ENCODE assay signal across 8 cellular contexts in the genomic region with DNA sequence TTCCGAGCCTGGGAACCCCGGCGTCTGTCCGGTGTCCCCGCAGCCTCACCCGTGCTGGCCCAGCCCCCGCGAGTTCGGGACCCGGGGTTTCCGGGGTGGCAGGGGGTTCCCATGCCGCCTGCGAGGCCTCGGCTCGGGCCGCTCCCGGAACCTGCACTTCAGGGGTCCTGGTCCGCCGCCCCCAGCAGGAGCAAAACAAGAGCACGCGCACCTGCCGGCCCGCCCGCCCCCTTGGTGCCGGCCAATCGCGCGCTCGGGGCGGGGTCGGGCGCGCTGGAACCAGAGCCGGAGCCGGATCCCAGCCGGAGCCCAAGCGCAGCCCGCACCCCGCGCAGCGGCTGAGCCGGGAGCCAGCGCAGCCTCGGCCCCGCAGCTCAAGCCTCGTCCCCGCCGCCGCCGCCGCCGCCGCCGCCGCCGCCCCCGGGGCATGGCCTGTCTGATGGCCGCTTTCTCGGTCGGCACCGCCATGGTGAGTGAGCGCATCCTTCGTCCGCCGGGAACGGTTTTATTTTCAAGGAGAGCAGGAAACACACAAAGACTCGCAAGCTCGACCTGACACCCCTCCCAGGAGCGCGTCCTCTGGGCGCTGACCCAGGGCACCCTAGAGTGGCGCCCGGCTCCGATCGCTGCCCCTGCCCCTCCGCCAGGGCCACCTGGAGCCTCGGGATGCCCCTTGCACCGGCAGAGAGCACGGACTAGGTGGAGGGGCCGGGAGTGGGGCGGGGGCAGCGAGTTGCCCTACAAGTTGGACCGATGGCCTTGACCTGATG. TPM values are rescaled to one million over a fixed set of nuclear protein-coding genes. Genes with fewer than 3 reads are reported as not detected.
DNase-seq lines count a peak whose midpoint lies in the region; ATAC-seq and TF ChIP-seq lines count a peak whose summit lies in the region.

TSS of gene ABCG1 (plus strand) at position 305 of the 770 bp plus-strand sequence. CDS start at position 428, 123 bp downstream.

- peak within 1 kb of the TSS; percentile 51 for H3K4me3 ChIP-seq in GM06990 (replicated peaks; ENCODE audit: low read depth, low read length)
- peak within 1 kb of the TSS; percentile 18 for H3K4me3 ChIP-seq in mucosa of stomach (ENCODE audit: low read length)
- H3K4me3 ChIP-seq in thoracic aorta: peak within 1 kb of the TSS; percentile 86
- no peak within 1 kb of the TSS for H3K4me3 ChIP-seq in brain microvascular endothelial cell (ENCODE audit: low read depth, low read length)

- H3K4me1 ChIP-seq in mucosa of stomach (ENCODE audit: control insufficient read depth, insufficient read depth, low read length) (peaks cover 10% of the 10 kb centered on the region), thoracic aorta (ENCODE audit: control insufficient read depth in 1 of 2, low read depth in 2 of 2) (peaks cover 14 to 33% of the 10 kb centered on the region in 2 donors)

- no peak for TF ChIP-seq POLR2A in erythroblast (IDR thresholded peaks at IDR 0.05; ENCODE audit: low read length)

- peak within 1 kb of the TSS; percentile 77 for H3K9ac ChIP-seq in mucosa of stomach (ENCODE audit: low read length)

- in situ Hi-C loops in brain microvascular endothelial cell (cut with HindIII; ENCODE audit: low pct_ligation_motif_present, low sequenced_read_pairs): no loop called here
- in situ Hi-C loops in KBM-7 (cut with MboI; ENCODE audit: low pct_unique_long_range_greater_than_20kb, low sequenced_read_pairs): no loop called here

- H3K27me3 ChIP-seq in GM06990 (replicated peaks; ENCODE audit: control insufficient read depth, insufficient read depth, low read length): peaks cover 4% of the 10 kb centered on the region; the same call in 1 of the 2 replicates
- H3K27me3 ChIP-seq in mucosa of stomach (ENCODE audit: control insufficient read depth, insufficient read depth, low read length): peaks cover 5% of the 10 kb centered on the region
- H3K27me3 ChIP-seq in thoracic aorta (replicated peaks; ENCODE audit: insufficient read depth): no peaks in the 10 kb centered on the region
- peaks cover 26% of the 10 kb centered on the region for H3K27me3 ChIP-seq in brain microvascular endothelial cell (replicated peaks)

- DNase-seq in GM06990 (ENCODE audit: extremely low read depth, insufficient read length) (peak; percentile 49), NCI-H2029 (lab: John Stamatoyannopoulos, UW) (peak; percentile 34), erythroblast (lab: John Stamatoyannopoulos, UW) (peak; percentile 11 to 50), thoracic aorta (ENCODE audit: low spot score) (no peak), brain microvascular endothelial cell (no peak), KBM-7 (no peak)
- DNase-seq in activated CD8-positive, alpha-beta memory T cell treated with anti-CD3 and anti-CD28 coated beads, Interleukin-2, amount 50 U/mL, for 4 hours: peak; percentile 58

- TF ChIP-seq CTCF in GM06990 (IDR thresholded peaks at IDR 0.05; ENCODE audit: insufficient read depth, low read length, poor library complexity, severe bottlenecking) (no peak), thoracic aorta (IDR thresholded peaks at IDR 0.05) (no peak), brain microvascular endothelial cell (IDR thresholded peaks at IDR 0.05; ENCODE audit: low read depth, low read length, missing control alignments) (no peak)

- no peaks in the 10 kb centered on the region for H3K36me3 ChIP-seq in GM06990 (ENCODE audit: control insufficient read depth, insufficient read depth, low read length)
- H3K36me3 ChIP-seq in mucosa of stomach (ENCODE audit: control insufficient read depth, insufficient read depth, low read length): no peaks in the 10 kb centered on the region
- H3K36me3 ChIP-seq in thoracic aorta: no peaks in the 10 kb centered on the region
- no peaks in the 10 kb centered on the region for H3K36me3 ChIP-seq in brain microvascular endothelial cell (replicated peaks)

- no peak for ATAC-seq in thoracic aorta (ENCODE audit: insufficient number of reproducible peaks, low FRiP score, low read depth)

- peak within 1 kb of the TSS; percentile 12 to 56 for H3K27ac ChIP-seq in thoracic aorta
- no peak within 1 kb of the TSS for H3K27ac ChIP-seq in brain microvascular endothelial cell

- H3K9me3 ChIP-seq in mucosa of stomach (ENCODE audit: control insufficient read depth, low read length) (no peaks in the 10 kb centered on the region), thoracic aorta (no peaks in the 10 kb centered on the region)

RNA-seq across cellular contexts. Expression of gene ABCG1, which starts in this region (rescaled TPM):
- 10 to 100 TPM; 15.6 to 20.6 TPM for total RNA-seq in thoracic aorta

Comparison
In these comparisons a context has a peak if more than half of its experiments do, and no peak if none do; other contexts are left out.
1. DNase-seq: peak in GM06990 (single experiment), NCI-H2029 (single experiment), activated CD8-positive, alpha-beta memory T cell treated with anti-CD3 and anti-CD28 coated beads, Interleukin-2, amount 50 U/mL, for 4 hours (single experiment) and erythroblast (2 of 2); none in thoracic aorta (single experiment), brain microvascular endothelial cell (single experiment) and KBM-7 (single experiment).